21 cellular contexts compared by ENCODE assay signal in the genomic region with DNA sequence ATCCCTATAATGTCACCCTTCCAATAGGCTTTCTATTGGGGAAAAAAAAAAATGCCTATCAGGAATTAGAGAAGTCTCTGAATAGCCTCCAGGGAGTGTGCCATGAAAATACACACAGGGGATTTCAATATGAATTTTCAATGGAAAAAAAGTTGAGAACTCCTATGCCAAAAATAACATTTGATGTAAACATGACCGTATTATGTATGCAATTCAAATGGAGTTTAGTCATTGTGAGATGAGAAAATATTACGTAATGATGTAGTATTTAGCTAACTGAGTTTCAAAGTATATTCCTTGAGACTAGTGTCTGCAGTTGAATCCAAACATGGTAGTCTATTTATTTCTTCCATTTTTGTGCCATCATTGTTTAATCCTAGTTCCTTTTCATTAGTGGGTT.
DNase-seq lines count a peak whose midpoint lies in the region; ATAC-seq, FAIRE-seq and TF ChIP-seq lines count a peak whose summit lies in the region.
"Had no signal": no experiment of that assay in that cellular context is flagged by ENCODE, and none has a peak within 500 bp of the region (broad histone marks: within the 10 kb centered on the region; RNA-seq: fewer than 3 reads in every experiment).

No MANE protein-coding gene starts in this region.

- no peak for TF ChIP-seq POLR2A in GM12878 (IDR thresholded peaks at IDR 0.05; ENCODE audit: low read depth, low read length)

- DNase-seq in EH (ENCODE audit: low read depth) (peak; percentile 33), HCEC 1CT (peak; percentile 54), GM12878 (ENCODE audit: low read depth, low spot score) (no peak), fibroblast of mammary gland (ENCODE audit: low read depth) (peak; percentile 54), medulla oblongata (ENCODE audit: extremely low spot score) (no peak), SW480 (ENCODE audit: low spot score) (no peak), immature natural killer cell (no peak)
- DNase-seq: Caco-2; CD4-positive, alpha-beta T cell; DMS153; NCI-H1048; NCI-H1436; NCI-H1930; NCI-H345; NCI-H524 treated with DMSO at 0.1 percent for 48 hours; PC-9 had no signal

- TF ChIP-seq CTCF in GM12878 (IDR thresholded peaks at IDR 0.05 in 2 of 3, conservative IDR thresholded peaks at IDR 0.05 in 1 of 3; ENCODE audit: control insufficient read depth in 2 of 3, extremely low read depth in 1 of 3, insufficient read depth in 1 of 3, low read depth in 3 of 3, low read length in 3 of 3) (no peak), fibroblast of mammary gland (conservative IDR thresholded peaks at IDR 0.05; ENCODE audit: control insufficient read depth, insufficient read depth, low read depth, low read length) (no peak)

- no peak overlapping the region for H3K4me3 Mint-ChIP-seq in stimulated activated memory B cell treated with anti-CD40 and anti-IgM and Interleukin-4, amounts not matched to agents 10 μg/mL and 1 μg/mL and 100 μg/mL, for 72 hours
- no peak overlapping the region for H3K4me3 Mint-ChIP-seq in immature natural killer cell
- H3K4me3 Mint-ChIP-seq: CD4-positive, alpha-beta T cell had no signal

- H3K27ac ChIP-seq in GM12878 (ENCODE audit: control insufficient read depth, insufficient read depth), result no peak overlapping the region
- H3K27ac ChIP-seq: KMS-11, PC-9 had no signal

- RAD21 ChIA-PET in GM12878 (lab: Charles Lee; ENCODE audit: unreplicated experiment), result no interaction called here

- H3K4me2 ChIP-seq in GM12878 (ENCODE audit: control insufficient read depth, insufficient read depth), result no peak overlapping the region
- H3K4me2 ChIP-seq: KMS-11, PC-9 had no signal

- no peak for ATAC-seq in GM12878
- ATAC-seq in stimulated activated memory B cell treated with anti-CD40 and anti-IgM and Interleukin-4, amounts not matched to agents 10 μg/mL and 1 μg/mL and 100 μg/mL, for 72 hours, result no peak

- H2AFZ ChIP-seq in GM12878 (ENCODE audit: control insufficient read depth, low read depth, low read length), result no peak overlapping the region
- H2AFZ ChIP-seq: PC-9 had no signal

- no peaks in the 10 kb centered on the region for H3K9me3 ChIP-seq in GM12878 (replicated peaks; ENCODE audit: control insufficient read depth, insufficient read depth, low read length)
- H3K9me3 ChIP-seq: Caco-2 had no signal

- no peaks in the 10 kb centered on the region for H3K9me3 Mint-ChIP-seq in stimulated activated memory B cell treated with anti-CD40 and anti-IgM and Interleukin-4, amounts not matched to agents 10 μg/mL and 1 μg/mL and 100 μg/mL, for 72 hours
- H3K9me3 Mint-ChIP-seq in immature natural killer cell, result no peaks in the 10 kb centered on the region
- H3K9me3 Mint-ChIP-seq: CD4-positive, alpha-beta T cell had no signal

- WGBS in GM12878 (ENCODE audit: insufficient coverage, insufficient replicate concordance, low lambda C conversion rate, missing lambda C conversion rate), result 6% methylated on average over 2 of the region's 2 CpGs

- TF ChIP-seq EP300 in GM12878 (IDR thresholded peaks at IDR 0.05; ENCODE audit: borderline replicate concordance in 1 of 2, control insufficient read depth in 1 of 2, low read depth in 2 of 2, low read length in 2 of 2), result no peak

- peaks cover 3% of the 10 kb centered on the region; the same call in 1 of the 2 replicates for H3K4me1 ChIP-seq in GM12878 (ENCODE audit: control insufficient read depth, insufficient read depth, low read length)
- H3K4me1 ChIP-seq: Caco-2 had no signal

- no peaks in the 10 kb centered on the region for H3K27me3 Mint-ChIP-seq in stimulated activated memory B cell treated with anti-CD40 and anti-IgM and Interleukin-4, amounts not matched to agents 10 μg/mL and 1 μg/mL and 100 μg/mL, for 72 hours
- peaks cover 0 to 6% (median 6%) of the 10 kb centered on the region in 3 donors for H3K27me3 Mint-ChIP-seq in immature natural killer cell (ENCODE audit: low read depth in 3 of 3)

- no peaks in the 10 kb centered on the region for H3K27me3 ChIP-seq in GM12878 (replicated peaks in 1 of 2; ENCODE audit: control insufficient read depth in 2 of 2, insufficient read depth in 2 of 2, low read length in 1 of 2)

- H3K4me1 Mint-ChIP-seq in stimulated activated memory B cell treated with anti-CD40 and anti-IgM and Interleukin-4, amounts not matched to agents 10 μg/mL and 1 μg/mL and 100 μg/mL, for 72 hours, result no peaks in the 10 kb centered on the region
- H3K4me1 Mint-ChIP-seq in immature natural killer cell, result no peaks in the 10 kb centered on the region

- no peak overlapping the region for H3K27ac Mint-ChIP-seq in stimulated activated memory B cell treated with anti-CD40 and anti-IgM and Interleukin-4, amounts not matched to agents 10 μg/mL and 1 μg/mL and 100 μg/mL, for 72 hours
- H3K27ac Mint-ChIP-seq in immature natural killer cell, result no peak overlapping the region
- H3K27ac Mint-ChIP-seq: CD4-positive, alpha-beta T cell had no signal

- POLR2A ChIA-PET in GM12878 (lab: Charles Lee), result no interaction called here

- H4K20me1 ChIP-seq in GM12878 (ENCODE audit: control insufficient read depth, insufficient read depth), result no peaks in the 10 kb centered on the region

- H3K9ac ChIP-seq in GM12878 (ENCODE audit: control insufficient read depth, insufficient read depth, low read length), result no peak overlapping the region
- H3K9ac ChIP-seq: KMS-11 had no signal

- no TSS peak for BruUV-seq in GM12878 (replicated peaks; lab: Mats Ljungman, UMichigan)

- no peak for TF ChIP-seq RAD21 in GM12878 (IDR thresholded peaks at IDR 0.05; ENCODE audit: insufficient read depth, low read depth, low read length)

- FAIRE-seq in GM12878 (lab: Jason Lieb, UNC), result no peak
- FAIRE-seq: A204.1, GM12892, GM18507 had no signal

- no peaks in the 10 kb centered on the region for H3K79me2 ChIP-seq in GM12878 (ENCODE audit: control insufficient read depth, insufficient read depth, low read length)

- in situ Hi-C loops in GM12878 (cut with MboI), result no loop called here

- CTCF ChIA-PET in GM12878 (lab: Yijun Ruan, JAX), result no interaction called here

- H3K36me3 ChIP-seq in GM12878 (ENCODE audit: control insufficient read depth in 2 of 2, insufficient read depth in 2 of 2, low read length in 1 of 2), result no peaks in the 10 kb centered on the region

- intact Hi-C loops in GM12878 (cut with micrococcal nuclease; ENCODE audit: unreplicated experiment), result no loop called here

- no peaks in the 10 kb centered on the region for H3K36me3 Mint-ChIP-seq in stimulated activated memory B cell treated with anti-CD40 and anti-IgM and Interleukin-4, amounts not matched to agents 10 μg/mL and 1 μg/mL and 100 μg/mL, for 72 hours
- H3K36me3 Mint-ChIP-seq in immature natural killer cell, result no peaks in the 10 kb centered on the region

- SMC1A ChIA-PET in GM12878 (lab: Charles Lee; ENCODE audit: uncharacterized antibody, unreplicated experiment), result no interaction called here

- H3K4me3 ChIP-seq in GM12878, result no peak overlapping the region
- H3K4me3 ChIP-seq in fibroblast of mammary gland (ENCODE audit: control insufficient read depth, low read depth, low read length), result no peak overlapping the region
- H3K4me3 ChIP-seq: PC-9 had no signal

TF ChIP-seq in GM12878, 131 proteins besides CTCF, POLR2A, EP300 and RAD21:
- TF ChIP-seq JUNB (IDR thresholded peaks at IDR 0.05) (0 out of 2 replicates have a peak, but pooled peaks have one; percentile 19), SMAD5 (IDR thresholded peaks at IDR 0.05; ENCODE audit: low read depth) (no peak)
TF ChIP-seq in GM12878: peak in this region for 1.

Comparison
In these comparisons a context has a peak if more than half of its experiments do, and no peak if none do; other contexts are left out.
1. DNase-seq: peak in EH (single experiment), HCEC 1CT (single experiment) and fibroblast of mammary gland (single experiment); none in GM12878 (single experiment), medulla oblongata (single experiment), SW480 (single experiment) and immature natural killer cell (0 of 3).